Comparison of ENCODE assay signal across 23 cellular contexts in genomic region chr11:14750911-14751310, GRCh38.
"Had no signal": no experiment of that assay in that cellular context is flagged by ENCODE, and none has a peak within 500 bp of the region (broad histone marks: within the 10 kb centered on the region; RNA-seq: fewer than 3 reads in every experiment).

No MANE protein-coding gene starts in this region.

- H3K27ac ChIP-seq: esophagus squamous epithelium, gastroesophageal sphincter, hepatocyte, left ventricle myocardium inferior, lower lobe of right lung, parathyroid adenoma, prostate gland, right lobe of liver, stomach, thoracic aorta, transverse colon had no signal

- ATAC-seq: gastroesophageal sphincter, left cardiac atrium, lower lobe of right lung had no signal

- H3K4me1 ChIP-seq: esophagus squamous epithelium, left ventricle myocardium inferior, parathyroid adenoma, prostate gland, stomach had no signal

- H3K36me3 ChIP-seq: esophagus squamous epithelium, gastroesophageal sphincter, left ventricle myocardium inferior, lower lobe of right lung, prostate gland, right lobe of liver, stomach, thoracic aorta, transverse colon had no signal

- H3K4me3 ChIP-seq: esophagus squamous epithelium, gastroesophageal sphincter, hepatocyte, left ventricle myocardium inferior, lower lobe of right lung, prostate gland, right lobe of liver, stomach, thoracic aorta, transverse colon had no signal

- H3K36me3 Mint-ChIP-seq: memory B cell had no signal

- H3K9me3 Mint-ChIP-seq: memory B cell, nephron progenitor cell had no signal

- DNase-seq: dermis blood vessel endothelial cell; esophagus squamous epithelium; foreskin fibroblast; glutamatergic neuron; kidney; left cardiac atrium; left ventricle myocardium inferior; lower lobe of right lung; midbrain; nephron progenitor cell; retina; right lobe of liver; stimulated activated CD4-positive, alpha-beta T cell treated with anti-CD3 and anti-CD28 coated beads, Interleukin-4, amount 100 ng/mL, for 1 hour; stimulated activated naive CD4-positive, alpha-beta T cell; stomach; substantia nigra; transverse colon had no signal

- H3K27me3 ChIP-seq: esophagus squamous epithelium, gastroesophageal sphincter, hepatocyte, right lobe of liver, stomach, transverse colon had no signal

- H3K9me3 ChIP-seq: esophagus squamous epithelium, gastroesophageal sphincter, left ventricle myocardium inferior, lower lobe of right lung, prostate gland, right lobe of liver, stomach, thoracic aorta, transverse colon had no signal

- H3K27ac Mint-ChIP-seq: memory B cell, nephron progenitor cell had no signal

- H3K4me3 Mint-ChIP-seq: memory B cell, nephron progenitor cell had no signal
